Comparison of ENCODE assay signal across 13 cellular contexts in genomic region chr12:52415870-52416750, GRCh38. TPM values are rescaled to one million over a fixed set of nuclear protein-coding genes. Genes with fewer than 3 reads are reported as not detected.
DNase-seq lines count a peak whose midpoint lies in the region; ATAC-seq and TF ChIP-seq lines count a peak whose summit lies in the region.
"Had no signal": no experiment of that assay in that cellular context is flagged by ENCODE, and none has a peak within 500 bp of the region (broad histone marks: within the 10 kb centered on the region; RNA-seq: fewer than 3 reads in every experiment).

No MANE protein-coding gene starts in this region.

- no peak overlapping the region for H3K4me2 ChIP-seq in osteoblast (ENCODE audit: insufficient read depth, low read length)

- H3K27me3 Mint-ChIP-seq in activated T-helper 2 cell treated with anti-CD3 and anti-CD28 coated beads, Interferon-gamma antibody, Interleukin-2, Interleukin-4, amounts not matched to agents 10 μg/mL and 5 μg/mL and 100 μg/mL, durations not matched to agents 14 hours and 24 hours and 36 hours (ENCODE audit: low read depth), result no peaks in the 10 kb centered on the region
- peaks cover 0 to 7% of the 10 kb centered on the region in 2 donors for H3K27me3 Mint-ChIP-seq in natural killer cell treated with Interleukin-12 subunit alpha and Interleukin-12 subunit beta and Interleukin-15 and Interleukin-18, amount 100 ng/mL, for 72 hours
- H3K27me3 Mint-ChIP-seq: activated CD4-positive, alpha-beta T cell treated with anti-CD3 and anti-CD28 coated beads for 36 hours had no signal

- TF ChIP-seq CTCF in AG09309 (IDR thresholded peaks at IDR 0.05; ENCODE audit: control insufficient read depth, insufficient read depth, low read depth, low read length, missing control alignments) (no peak), fibroblast of pulmonary artery (IDR thresholded peaks at IDR 0.05; ENCODE audit: low read length, missing control alignments) (no peak), osteoblast (IDR thresholded peaks at IDR 0.05; ENCODE audit: extremely low read depth, low read depth, low read length) (no peak)

- no peak overlapping the region for H3K27ac ChIP-seq in osteoblast (ENCODE audit: low read depth, low read length)
- H3K27ac ChIP-seq: parathyroid adenoma had no signal

- H3K27ac Mint-ChIP-seq in activated T-helper 2 cell treated with anti-CD3 and anti-CD28 coated beads, Interferon-gamma antibody, Interleukin-2, Interleukin-4, amounts not matched to agents 10 μg/mL and 5 μg/mL and 100 μg/mL, durations not matched to agents 14 hours and 24 hours and 36 hours, result no peak overlapping the region
- H3K27ac Mint-ChIP-seq in natural killer cell treated with Interleukin-12 subunit alpha and Interleukin-12 subunit beta and Interleukin-15 and Interleukin-18, amount 100 ng/mL, for 72 hours, result no peak overlapping the region
- H3K27ac Mint-ChIP-seq: activated CD4-positive, alpha-beta T cell treated with anti-CD3 and anti-CD28 coated beads for 36 hours had no signal

- no peak overlapping the region for H3K4me3 Mint-ChIP-seq in activated T-helper 2 cell treated with anti-CD3 and anti-CD28 coated beads, Interferon-gamma antibody, Interleukin-2, Interleukin-4, amounts not matched to agents 10 μg/mL and 5 μg/mL and 100 μg/mL, durations not matched to agents 14 hours and 24 hours and 36 hours (ENCODE audit: low read depth)
- H3K4me3 Mint-ChIP-seq in natural killer cell treated with Interleukin-12 subunit alpha and Interleukin-12 subunit beta and Interleukin-15 and Interleukin-18, amount 100 ng/mL, for 72 hours, result no peak overlapping the region
- H3K4me3 Mint-ChIP-seq: activated CD4-positive, alpha-beta T cell treated with anti-CD3 and anti-CD28 coated beads for 36 hours; CD14-positive monocyte had no signal

- DNase-seq in AG09309 (ENCODE audit: low read depth) (peak; percentile 55), NCI-H226 (peak; percentile 47), fibroblast of pulmonary artery (ENCODE audit: low read depth) (peak; percentile 98), osteoblast (ENCODE audit: insufficient read length, low spot score, missing footprints) (peak; percentile 92), HT-29 (ENCODE audit: low spot score) (no peak)
- DNase-seq in activated T-helper 2 cell treated with anti-CD3 and anti-CD28 coated beads, Interferon-gamma antibody, Interleukin-2, Interleukin-4, amounts not matched to agents 10 μg/mL and 5 μg/mL and 100 μg/mL, durations not matched to agents 14 hours and 24 hours and 36 hours (ENCODE audit: low spot score), result no peak
- no peak for DNase-seq in natural killer cell treated with Interleukin-12 subunit alpha and Interleukin-12 subunit beta and Interleukin-15 and Interleukin-18, amount 100 ng/mL, for 72 hours (ENCODE audit: low spot score)
- DNase-seq: activated CD4-positive, alpha-beta T cell treated with anti-CD3 and anti-CD28 coated beads for 36 hours; hippocampal formation had no signal

- H3K79me2 ChIP-seq in osteoblast (ENCODE audit: insufficient read depth, low read length), result no peaks in the 10 kb centered on the region
- H3K79me2 ChIP-seq: parathyroid adenoma had no signal

- intact Hi-C loops in activated T-helper 2 cell treated with anti-CD3 and anti-CD28 coated beads, Interferon-gamma antibody, Interleukin-2, Interleukin-4, amounts not matched to agents 10 μg/mL and 5 μg/mL and 100 μg/mL, durations not matched to agents 14 hours and 24 hours and 36 hours (cut with micrococcal nuclease), result no loop called here

- no peaks in the 10 kb centered on the region for H3K9me3 Mint-ChIP-seq in activated T-helper 2 cell treated with anti-CD3 and anti-CD28 coated beads, Interferon-gamma antibody, Interleukin-2, Interleukin-4, amounts not matched to agents 10 μg/mL and 5 μg/mL and 100 μg/mL, durations not matched to agents 14 hours and 24 hours and 36 hours
- no peaks in the 10 kb centered on the region for H3K9me3 Mint-ChIP-seq in natural killer cell treated with Interleukin-12 subunit alpha and Interleukin-12 subunit beta and Interleukin-15 and Interleukin-18, amount 100 ng/mL, for 72 hours

- H4K20me1 ChIP-seq in osteoblast (ENCODE audit: insufficient read depth, low read length), result no peaks in the 10 kb centered on the region

- H3K36me3 ChIP-seq in osteoblast (ENCODE audit: insufficient read depth, low read length), result no peaks in the 10 kb centered on the region

- ATAC-seq in HG03460 (IDR thresholded peaks at IDR 0.05; ENCODE audit: unreplicated experiment), result no peak
- ATAC-seq in natural killer cell treated with Interleukin-12 subunit alpha and Interleukin-12 subunit beta and Interleukin-15 and Interleukin-18, amount 100 ng/mL, for 72 hours, result no peak
- ATAC-seq: activated CD4-positive, alpha-beta T cell treated with anti-CD3 and anti-CD28 coated beads for 36 hours had no signal

- no peak overlapping the region for H2AFZ ChIP-seq in osteoblast (ENCODE audit: low read length)
- H2AFZ ChIP-seq: parathyroid adenoma had no signal

- H3K27me3 ChIP-seq in osteoblast (ENCODE audit: insufficient read depth, low read length), result peaks cover 2% of the 10 kb centered on the region

- no peaks in the 10 kb centered on the region for H3K9me3 ChIP-seq in osteoblast (ENCODE audit: low read depth, low read length)

- no peaks in the 10 kb centered on the region for H3K36me3 Mint-ChIP-seq in activated T-helper 2 cell treated with anti-CD3 and anti-CD28 coated beads, Interferon-gamma antibody, Interleukin-2, Interleukin-4, amounts not matched to agents 10 μg/mL and 5 μg/mL and 100 μg/mL, durations not matched to agents 14 hours and 24 hours and 36 hours (ENCODE audit: low read depth)
- no peaks in the 10 kb centered on the region for H3K36me3 Mint-ChIP-seq in natural killer cell treated with Interleukin-12 subunit alpha and Interleukin-12 subunit beta and Interleukin-15 and Interleukin-18, amount 100 ng/mL, for 72 hours
- H3K36me3 Mint-ChIP-seq: CD14-positive monocyte had no signal

- no peaks in the 10 kb centered on the region for H3K4me1 Mint-ChIP-seq in activated T-helper 2 cell treated with anti-CD3 and anti-CD28 coated beads, Interferon-gamma antibody, Interleukin-2, Interleukin-4, amounts not matched to agents 10 μg/mL and 5 μg/mL and 100 μg/mL, durations not matched to agents 14 hours and 24 hours and 36 hours (ENCODE audit: low read depth)
- H3K4me1 Mint-ChIP-seq in natural killer cell treated with Interleukin-12 subunit alpha and Interleukin-12 subunit beta and Interleukin-15 and Interleukin-18, amount 100 ng/mL, for 72 hours (ENCODE audit: low read depth in 2 of 2), result peaks cover 0 to 9% of the 10 kb centered on the region in 2 donors
- H3K4me1 Mint-ChIP-seq: activated CD4-positive, alpha-beta T cell treated with anti-CD3 and anti-CD28 coated beads for 36 hours had no signal

- H3K4me1 ChIP-seq in osteoblast (ENCODE audit: insufficient read depth, low read length), result peaks cover 4% of the 10 kb centered on the region
- H3K4me1 ChIP-seq: parathyroid adenoma had no signal

- H3K4me3 ChIP-seq in AG09309 (ENCODE audit: control insufficient read depth, low read depth, low read length), result no peak overlapping the region
- H3K4me3 ChIP-seq in fibroblast of pulmonary artery (replicated peaks; ENCODE audit: low read depth, low read length), result no peak overlapping the region
- no peak overlapping the region for H3K4me3 ChIP-seq in osteoblast (ENCODE audit: insufficient read depth, low read length)

RNA-seq across cellular contexts. Expression of gene KRT82, which starts 10.0 kb away (rescaled TPM):
- not detected in 2 replicates for total RNA-seq in osteoblast
- not detected in 2 replicates for total RNA-seq in activated T-helper 2 cell treated with anti-CD3 and anti-CD28 coated beads, Interferon-gamma antibody, Interleukin-2, Interleukin-4, amounts not matched to agents 10 μg/mL and 5 μg/mL and 100 μg/mL, durations not matched to agents 14 hours and 24 hours and 36 hours
- not detected for total RNA-seq in natural killer cell treated with Interleukin-12 subunit alpha and Interleukin-12 subunit beta and Interleukin-15 and Interleukin-18, amount 100 ng/mL, for 72 hours
- total RNA-seq in HT-29 (2014; rRNA removed; shearing (Covaris generic)), result not detected in 2 replicates
- total RNA-seq: activated CD4-positive, alpha-beta T cell treated with anti-CD3 and anti-CD28 coated beads for 36 hours; H1 had no signal

RNA-seq across cellular contexts. Expression of gene KRT75, which starts 18.1 kb away (rescaled TPM):
- under 0.01 TPM in 1 of 2 replicates, not detected in the other for total RNA-seq in osteoblast
- total RNA-seq in activated T-helper 2 cell treated with anti-CD3 and anti-CD28 coated beads, Interferon-gamma antibody, Interleukin-2, Interleukin-4, amounts not matched to agents 10 μg/mL and 5 μg/mL and 100 μg/mL, durations not matched to agents 14 hours and 24 hours and 36 hours, result not detected in 2 replicates
- total RNA-seq in natural killer cell treated with Interleukin-12 subunit alpha and Interleukin-12 subunit beta and Interleukin-15 and Interleukin-18, amount 100 ng/mL, for 72 hours, result not detected
- total RNA-seq in HT-29 (2014; rRNA removed; shearing (Covaris generic)), result 0.08 TPM in 2 replicates
- total RNA-seq: activated CD4-positive, alpha-beta T cell treated with anti-CD3 and anti-CD28 coated beads for 36 hours; H1 had no signal

RNA-seq across cellular contexts. Expression of gene KRT84, which starts 30.7 kb away (rescaled TPM):
- not detected in 2 replicates for total RNA-seq in osteoblast
- not detected in 2 replicates for total RNA-seq in activated T-helper 2 cell treated with anti-CD3 and anti-CD28 coated beads, Interferon-gamma antibody, Interleukin-2, Interleukin-4, amounts not matched to agents 10 μg/mL and 5 μg/mL and 100 μg/mL, durations not matched to agents 14 hours and 24 hours and 36 hours
- not detected for total RNA-seq in natural killer cell treated with Interleukin-12 subunit alpha and Interleukin-12 subunit beta and Interleukin-15 and Interleukin-18, amount 100 ng/mL, for 72 hours
- total RNA-seq in HT-29 (2014; rRNA removed; shearing (Covaris generic)), result not detected in 2 replicates
- total RNA-seq: activated CD4-positive, alpha-beta T cell treated with anti-CD3 and anti-CD28 coated beads for 36 hours; H1 had no signal

RNA-seq across cellular contexts. Expression of gene KRT6B, which starts 35.8 kb away (rescaled TPM):
- total RNA-seq in osteoblast, result not detected in 2 replicates
- total RNA-seq in activated T-helper 2 cell treated with anti-CD3 and anti-CD28 coated beads, Interferon-gamma antibody, Interleukin-2, Interleukin-4, amounts not matched to agents 10 μg/mL and 5 μg/mL and 100 μg/mL, durations not matched to agents 14 hours and 24 hours and 36 hours, result not detected in 2 replicates
- not detected for total RNA-seq in natural killer cell treated with Interleukin-12 subunit alpha and Interleukin-12 subunit beta and Interleukin-15 and Interleukin-18, amount 100 ng/mL, for 72 hours
- 0.23 TPM in 1 of 2 replicates, not detected in the other for total RNA-seq in HT-29 (2014; rRNA removed; shearing (Covaris generic))
- total RNA-seq: activated CD4-positive, alpha-beta T cell treated with anti-CD3 and anti-CD28 coated beads for 36 hours; H1 had no signal

RNA-seq across cellular contexts. Expression of gene KRT85, which starts 48.8 kb away (rescaled TPM):
- not detected in 2 replicates for total RNA-seq in osteoblast
- not detected in 2 replicates for total RNA-seq in activated T-helper 2 cell treated with anti-CD3 and anti-CD28 coated beads, Interferon-gamma antibody, Interleukin-2, Interleukin-4, amounts not matched to agents 10 μg/mL and 5 μg/mL and 100 μg/mL, durations not matched to agents 14 hours and 24 hours and 36 hours
- not detected for total RNA-seq in natural killer cell treated with Interleukin-12 subunit alpha and Interleukin-12 subunit beta and Interleukin-15 and Interleukin-18, amount 100 ng/mL, for 72 hours
- not detected in 2 replicates for total RNA-seq in HT-29 (2014; rRNA removed; shearing (Covaris generic))
- total RNA-seq: activated CD4-positive, alpha-beta T cell treated with anti-CD3 and anti-CD28 coated beads for 36 hours; H1 had no signal

Comparison
In these comparisons a context has a peak if more than half of its experiments do, and no peak if none do; other contexts are left out.
1. DNase-seq: peak in AG09309 (single experiment), NCI-H226 (single experiment), fibroblast of pulmonary artery (single experiment) and osteoblast (single experiment); none in activated T-helper 2 cell treated with anti-CD3 and anti-CD28 coated beads, Interferon-gamma antibody, Interleukin-2, Interleukin-4, amounts not matched to agents 10 μg/mL and 5 μg/mL and 100 μg/mL, durations not matched to agents 14 hours and 24 hours and 36 hours (single experiment), natural killer cell treated with Interleukin-12 subunit alpha and Interleukin-12 subunit beta and Interleukin-15 and Interleukin-18, amount 100 ng/mL, for 72 hours (single experiment) and HT-29 (single experiment).